In genomic region chr7:142626420-142627035, GRCh38 we compare ENCODE assay signal across 8 cellular contexts.
A peak's percentile ranks its signal among the peaks of the same experiment; 100 is the strongest.
DNase-seq lines count a peak whose midpoint lies in the region; ATAC-seq, FAIRE-seq and TF ChIP-seq lines count a peak whose summit lies in the region.

No MANE protein-coding gene starts in this region.

- DNase-seq in AG04450 (ENCODE audit: low read depth, low spot score) (no peak), RCC 7860 (ENCODE audit: low spot score) (peak; percentile 31), heart right ventricle (peak in 1 of 2 donors; percentile 24)
- peak; percentile 61 for DNase-seq in stimulated activated CD4-positive, alpha-beta T cell treated with anti-CD3 and anti-CD28 coated beads, Interleukin-12 subunit alpha, Interleukin-12 subunit beta, amount 100 ng/mL, for 4 hours

- ATAC-seq in GM18502 (IDR thresholded peaks at IDR 0.05; ENCODE audit: poor library complexity, unreplicated experiment) (peak; percentile 89), HG02981 (IDR thresholded peaks at IDR 0.05; ENCODE audit: unreplicated experiment) (peak; percentile 85), heart right ventricle (peak in 1 of 8 donors; percentile 33), HG02870 (IDR thresholded peaks at IDR 0.05; ENCODE audit: unreplicated experiment) (no peak)
- ATAC-seq in activated T-helper 17 cell treated with anti-CD3 and anti-CD28 coated beads, Interleukin-2, amount 50 U/mL, for 72 hours (replicated peaks) = peak; percentile 88

- intact Hi-C loops in heart right ventricle (cut with DNase I) = loop anchor here in 1 of 10 donors (10.0 kb wide), 1 partner anchor 378 kb away; no protein-coding TSS in a partner anchor

- no peaks in the 10 kb centered on the region for H3K27me3 Mint-ChIP-seq in activated T-helper 17 cell treated with anti-CD3 and anti-CD28 coated beads, Interleukin-2, amount 50 U/mL, for 72 hours

- H3K4me1 Mint-ChIP-seq in activated T-helper 17 cell treated with anti-CD3 and anti-CD28 coated beads, Interleukin-2, amount 50 U/mL, for 72 hours = peaks cover 4% of the 10 kb centered on the region

- H3K9me3 ChIP-seq in AG04450 (ENCODE audit: control insufficient read depth, insufficient read depth, low read length) (no peaks in the 10 kb centered on the region), heart right ventricle (no peaks in the 10 kb centered on the region)

- peak overlapping the region; percentile 74 for H3K4me3 Mint-ChIP-seq in activated T-helper 17 cell treated with anti-CD3 and anti-CD28 coated beads, Interleukin-2, amount 50 U/mL, for 72 hours

- FAIRE-seq in RCC 7860 (lab: Jason Lieb, UNC) = no peak

- CTCF ChIA-PET in AG04450 (lab: Charles Lee) = interaction anchor here (0.6 to 1.8 kb wide), 8 partner anchors 9 to 673 kb away, joined by 3 to 8 read pairs (median 4); no protein-coding TSS in a partner anchor

- H3K36me3 ChIP-seq in heart right ventricle = no peaks in the 10 kb centered on the region

- TF ChIP-seq CTCF in AG04450 (IDR thresholded peaks at IDR 0.05; ENCODE audit: low read depth, low read length) = peak; percentile 36; the same call in 1 of the 2 replicates
- peak; percentile 31 to 63 (median 49) for TF ChIP-seq CTCF in heart right ventricle (IDR thresholded peaks at IDR 0.05)

- H3K27ac ChIP-seq in AG04450 (ENCODE audit: low read depth, low read length) = no peak overlapping the region
- no peak overlapping the region for H3K27ac ChIP-seq in heart right ventricle

- 44% methylated on average over 12 of the region's 12 CpGs for WGBS in heart right ventricle, 2 donors

- no peaks in the 10 kb centered on the region for H3K4me1 ChIP-seq in heart right ventricle

- H3K4me3 ChIP-seq in AG04450 (ENCODE audit: low read depth, low read length) = no peak overlapping the region
- no peak overlapping the region for H3K4me3 ChIP-seq in heart right ventricle

- H3K27ac Mint-ChIP-seq in activated T-helper 17 cell treated with anti-CD3 and anti-CD28 coated beads, Interleukin-2, amount 50 U/mL, for 72 hours = peak overlapping the region; percentile 81

- H3K36me3 Mint-ChIP-seq in activated T-helper 17 cell treated with anti-CD3 and anti-CD28 coated beads, Interleukin-2, amount 50 U/mL, for 72 hours (ENCODE audit: low read depth) = peaks cover 8% of the 10 kb centered on the region

- H3K27me3 ChIP-seq in AG04450 (ENCODE audit: control insufficient read depth, insufficient read depth, low read length) (peaks cover 4% of the 10 kb centered on the region), heart right ventricle (peaks cover 0 to 58% (median 26%) of the 10 kb centered on the region in 7 donors)

- POLR2A ChIA-PET in AG04450 (lab: Yijun Ruan, JAX) = no interaction called here

- H3K9me3 Mint-ChIP-seq in activated T-helper 17 cell treated with anti-CD3 and anti-CD28 coated beads, Interleukin-2, amount 50 U/mL, for 72 hours = no peaks in the 10 kb centered on the region
